18 cellular contexts compared by ENCODE assay signal in the genomic region with DNA sequence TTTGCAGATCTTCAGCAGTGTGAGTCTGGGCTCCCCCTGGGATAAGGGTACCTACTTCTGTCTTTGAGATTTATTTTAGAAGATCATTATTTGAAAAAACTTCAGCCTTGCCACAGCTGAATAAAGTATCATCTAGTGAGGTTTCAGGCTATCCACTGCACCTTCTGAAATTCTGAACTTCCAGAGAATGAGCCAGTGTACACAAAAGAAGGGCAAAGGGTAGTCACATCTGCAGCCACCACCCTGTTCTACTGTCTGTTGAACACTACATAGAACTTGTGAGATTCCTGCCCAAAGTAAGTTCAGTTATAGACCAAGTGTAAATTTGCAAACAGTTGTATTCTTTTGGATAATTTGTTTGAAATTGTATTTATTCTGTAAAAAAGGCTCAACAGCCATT.
"Had no signal": no experiment of that assay in that cellular context is flagged by ENCODE, and none has a peak within 500 bp of the region (broad histone marks: within the 10 kb centered on the region; RNA-seq: fewer than 3 reads in every experiment).

No MANE protein-coding gene starts in this region.

- H3K27me3 Mint-ChIP-seq: activated CD4-positive, alpha-beta T cell treated with anti-CD3 and anti-CD28 coated beads, Interleukin-2, amount 10 ng/mL, durations not matched to agents 7 days and 5 days; naive B cell; stimulated activated naive CD8-positive, alpha-beta T cell treated with anti-CD3 and anti-CD28 coated beads, Interleukin-15, amount 100 ng/mL, for 72 hours had no signal

- H3K9me3 ChIP-seq: colonic mucosa, heart left ventricle, neutrophil, ovary, prostate gland, right atrium auricular region, tibial artery had no signal

- H3K36me3 ChIP-seq: colonic mucosa, ovary, prostate gland had no signal

- H3K27ac Mint-ChIP-seq: activated CD4-positive, alpha-beta T cell treated with anti-CD3 and anti-CD28 coated beads, Interleukin-2, amount 10 ng/mL, durations not matched to agents 7 days and 5 days; activated naive CD4-positive, alpha-beta T cell treated with anti-CD3 and anti-CD28 coated beads for 36 hours had no signal

- H3K27me3 ChIP-seq: colonic mucosa, dorsolateral prefrontal cortex, heart left ventricle, neutrophil, ovary, right atrium auricular region, tibial artery had no signal

- H3K4me1 ChIP-seq: colonic mucosa, prostate gland, tibial artery had no signal

- DNase-seq: activated CD4-positive, alpha-beta T cell treated with anti-CD3 and anti-CD28 coated beads, Interleukin-2, amount 10 ng/mL, durations not matched to agents 7 days and 5 days; activated naive CD4-positive, alpha-beta T cell treated with anti-CD3 and anti-CD28 coated beads for 36 hours; activated T-cell treated with anti-CD3 and anti-CD28 coated beads, Interleukin-2, amount 50 U/mL, for 1 hour; amygdala; colonic mucosa; dorsolateral prefrontal cortex; heart left ventricle; naive B cell; ovary; stimulated activated CD4-positive, alpha-beta T cell treated with anti-CD3 and anti-CD28 coated beads, Interleukin-12 subunit alpha, Interleukin-12 subunit beta, amount 100 ng/mL, for 4 hours; stimulated activated naive CD8-positive, alpha-beta T cell treated with anti-CD3 and anti-CD28 coated beads, Interleukin-15, amount 100 ng/mL, for 72 hours; tibial artery had no signal

- H3K4me3 Mint-ChIP-seq: activated CD4-positive, alpha-beta T cell treated with anti-CD3 and anti-CD28 coated beads, Interleukin-2, amount 10 ng/mL, durations not matched to agents 7 days and 5 days; activated naive CD4-positive, alpha-beta T cell treated with anti-CD3 and anti-CD28 coated beads for 36 hours; naive B cell; stimulated activated naive CD8-positive, alpha-beta T cell treated with anti-CD3 and anti-CD28 coated beads, Interleukin-15, amount 100 ng/mL, for 72 hours had no signal

- H3K4me1 Mint-ChIP-seq: activated CD4-positive, alpha-beta T cell treated with anti-CD3 and anti-CD28 coated beads, Interleukin-2, amount 10 ng/mL, durations not matched to agents 7 days and 5 days had no signal

- H3K4me3 ChIP-seq: colonic mucosa, dorsolateral prefrontal cortex, heart left ventricle, lung, ovary, prostate gland, right atrium auricular region, tibial artery had no signal

- H3K27ac ChIP-seq: colonic mucosa, dorsolateral prefrontal cortex, heart left ventricle, neutrophil, ovary, prostate gland, right atrium auricular region, tibial artery, VCaP had no signal

- ATAC-seq: activated CD4-positive, CD25-positive, alpha-beta regulatory T cell treated with anti-CD3 and anti-CD28 coated beads, Interleukin-2, amount 50 U/mL, for 24 hours; heart left ventricle; stimulated activated naive CD8-positive, alpha-beta T cell treated with anti-CD3 and anti-CD28 coated beads, Interleukin-15, amount 100 ng/mL, for 72 hours had no signal

- H3K9me3 Mint-ChIP-seq: activated CD4-positive, alpha-beta T cell treated with anti-CD3 and anti-CD28 coated beads, Interleukin-2, amount 10 ng/mL, durations not matched to agents 7 days and 5 days; activated naive CD4-positive, alpha-beta T cell treated with anti-CD3 and anti-CD28 coated beads for 36 hours; naive B cell; stimulated activated naive CD8-positive, alpha-beta T cell treated with anti-CD3 and anti-CD28 coated beads, Interleukin-15, amount 100 ng/mL, for 72 hours had no signal
